Comparison of ENCODE assay signal across 10 cellular contexts in genomic region chr3:59540696-59541095, GRCh38.
DNase-seq lines count a peak whose midpoint lies in the region; ATAC-seq, FAIRE-seq and TF ChIP-seq lines count a peak whose summit lies in the region.
"Had no signal": no experiment of that assay in that cellular context is flagged by ENCODE, and none has a peak within 500 bp of the region (broad histone marks: within the 10 kb centered on the region; RNA-seq: fewer than 3 reads in every experiment).

No MANE protein-coding gene starts in this region.

- H3K4me3 ChIP-seq in GM23248 (no peak overlapping the region; the same call in 1 of the 2 replicates), kidney (ENCODE audit: low read length in 2 of 2) (no peak overlapping the region)

- ATAC-seq in activated CD4-positive, CD25-positive, alpha-beta regulatory T cell treated with anti-CD3 and anti-CD28 coated beads, Interleukin-2, amount 50 U/mL, for 24 hours: peak; percentile 48 to 86
- peak; percentile 83 for ATAC-seq in HG03521 (IDR thresholded peaks at IDR 0.05; ENCODE audit: unreplicated experiment)
- ATAC-seq: Panc1 had no signal

- H3K4me3 Mint-ChIP-seq in osteocyte (ENCODE audit: unreplicated experiment): peak overlapping the region; percentile 56

- H3K27me3 Mint-ChIP-seq in osteocyte (ENCODE audit: unreplicated experiment): no peaks in the 10 kb centered on the region

- no peaks in the 10 kb centered on the region for H3K27me3 ChIP-seq in GM23248 (replicated peaks; ENCODE audit: insufficient read depth)

- DNase-seq in activated CD4-positive, CD25-positive, alpha-beta regulatory T cell treated with anti-CD3 and anti-CD28 coated beads, Interleukin-2, amount 50 U/mL, for 72 hours: no peak
- DNase-seq in GM23248 (no peak), osteocyte (ENCODE audit: extremely low spot score, unreplicated experiment) (no peak), kidney (no peak), GM03348 (ENCODE audit: low spot score) (no peak), SHP77 treated with DMSO at 0.1 percent for 48 hours (lab: John Stamatoyannopoulos, UW) (no peak)

- WGBS in GM23248 (ENCODE audit: low coverage in 1 of 2, low lambda C conversion rate in 2 of 2, missing lambda C conversion rate in 2 of 2), 2 experiments: 78 to 85% methylated on average over 5 of the region's 5 CpGs

- peak overlapping the region; percentile 27 for H2AFZ ChIP-seq in GM23248

- no peaks in the 10 kb centered on the region for H4K20me1 ChIP-seq in GM23248 (ENCODE audit: insufficient read depth)

- peaks cover 36% of the 10 kb centered on the region for H3K4me1 ChIP-seq in GM23248 (ENCODE audit: insufficient read depth)
- no peaks in the 10 kb centered on the region for H3K4me1 ChIP-seq in kidney (ENCODE audit: control insufficient read depth in 1 of 2, insufficient read depth in 1 of 2, low read depth in 1 of 2, low read length in 2 of 2)

- H3K27ac ChIP-seq in GM23248 (no peak overlapping the region), kidney (ENCODE audit: low read depth in 2 of 2, low read length in 2 of 2) (no peak overlapping the region)

- no peaks in the 10 kb centered on the region for H3K9me3 Mint-ChIP-seq in osteocyte (ENCODE audit: unreplicated experiment)

- no peaks in the 10 kb centered on the region for H3K9me3 ChIP-seq in GM23248 (ENCODE audit: low read depth)
- H3K9me3 ChIP-seq in kidney (ENCODE audit: control insufficient read depth in 1 of 2, low read length in 2 of 2): no peaks in the 10 kb centered on the region

- TF ChIP-seq CTCF in osteocyte (IDR thresholded peaks at IDR 0.05): no peak
- no peak for TF ChIP-seq CTCF in kidney (IDR thresholded peaks at IDR 0.05; ENCODE audit: borderline replicate concordance, extremely low read depth, insufficient read depth)

- peak overlapping the region; percentile 49 for H3K4me2 ChIP-seq in GM23248 (ENCODE audit: unreplicated experiment)

- H3K4me1 Mint-ChIP-seq in osteocyte (ENCODE audit: unreplicated experiment): peaks cover 50% of the 10 kb centered on the region

- no peaks in the 10 kb centered on the region for H3K9me2 ChIP-seq in GM23248 (ENCODE audit: insufficient read depth)

- H3K79me2 ChIP-seq in GM23248 (ENCODE audit: insufficient read depth): no peaks in the 10 kb centered on the region

- intact Hi-C loops in kidney (cut with DNase I): no loop called here

- no peak overlapping the region for H3K9ac ChIP-seq in GM23248
- H3K9ac ChIP-seq in kidney (ENCODE audit: low read length in 2 of 2): no peak overlapping the region

- H3K36me3 Mint-ChIP-seq in osteocyte (ENCODE audit: unreplicated experiment): no peaks in the 10 kb centered on the region

- H3F3A ChIP-seq in GM23248 (ENCODE audit: insufficient read depth): peaks cover 20% of the 10 kb centered on the region

- H3K36me3 ChIP-seq in GM23248 (ENCODE audit: low read depth) (no peaks in the 10 kb centered on the region), kidney (ENCODE audit: control insufficient read depth in 1 of 2, insufficient read depth in 2 of 2, low read length in 2 of 2) (no peaks in the 10 kb centered on the region)

- in situ Hi-C loops in GM23248 (cut with MboI): no loop called here

- H3K27ac Mint-ChIP-seq in osteocyte (ENCODE audit: unreplicated experiment): peak overlapping the region; percentile 87

- FAIRE-seq in kidney (lab: Jason Lieb, UNC): no peak
- FAIRE-seq: A204.1 had no signal
